8 cellular contexts compared by ENCODE assay signal in genomic region chr11:19116971-19117759, GRCh38. TPM values are rescaled to one million over a fixed set of nuclear protein-coding genes. Genes with fewer than 3 reads are reported as not detected.
DNase-seq lines count a peak whose midpoint lies in the region; ATAC-seq and TF ChIP-seq lines count a peak whose summit lies in the region.

Gene ZDHHC13 (plus strand): TSS chr11:19117168. CDS start chr11:19117250, 82 bp downstream.

- H3K4me1 Mint-ChIP-seq in glutamatergic neuron (ENCODE audit: low read depth, unreplicated experiment), result no peaks in the 10 kb centered on the region
- H3K4me1 Mint-ChIP-seq in osteocyte (ENCODE audit: unreplicated experiment), result peaks cover 16% of the 10 kb centered on the region

- no peaks in the 10 kb centered on the region for H4K20me1 ChIP-seq in SK-N-SH (ENCODE audit: insufficient read depth)

- TF ChIP-seq CTCF in GM12865 (IDR thresholded peaks at IDR 0.05; ENCODE audit: insufficient read depth, low read depth, low read length, missing control alignments) (peak; percentile 51), SK-N-SH (IDR thresholded peaks at IDR 0.05) (peak; percentile 62), glutamatergic neuron (IDR thresholded peaks at IDR 0.05; ENCODE audit: partially characterized antibody, unreplicated experiment) (no peak), osteocyte (IDR thresholded peaks at IDR 0.05) (peak; percentile 53)

- H3K9me3 ChIP-seq in SK-N-SH (no peaks in the 10 kb centered on the region), thymus (ENCODE audit: control insufficient read depth) (no peaks in the 10 kb centered on the region)

- H3K9ac ChIP-seq in SK-N-SH, result peak within 1 kb of the TSS; percentile 75

- POLR2A ChIA-PET in SK-N-SH (lab: Yijun Ruan, JAX), result no interaction called here

- peak; percentile 99 for ATAC-seq in HG02623 (IDR thresholded peaks at IDR 0.05; ENCODE audit: unreplicated experiment)

- peak within 1 kb of the TSS; percentile 97 for H3K4me3 ChIP-seq in GM12865 (ENCODE audit: low read depth, low read length)
- peak within 1 kb of the TSS; percentile 94 to 97 for H3K4me3 ChIP-seq in SK-N-SH (ENCODE audit: low read depth in 2 of 2, low read length in 1 of 2)
- H3K4me3 ChIP-seq in thymus (ENCODE audit: low read length), result peak within 1 kb of the TSS; percentile 77

- H3K9me2 ChIP-seq in SK-N-SH, result no peaks in the 10 kb centered on the region

- no peak within 1 kb of the TSS for H3K27ac Mint-ChIP-seq in glutamatergic neuron (ENCODE audit: unreplicated experiment)
- H3K27ac Mint-ChIP-seq in osteocyte (ENCODE audit: unreplicated experiment), result peak within 1 kb of the TSS; percentile 78

- DNase-seq in GM12865 (ENCODE audit: low read depth), result peak; percentile 97
- peak; percentile 88 for DNase-seq in NCI-H1092 (lab: John Stamatoyannopoulos, UW)
- DNase-seq in SK-N-SH, result peak; percentile 99
- peak; percentile 96 for DNase-seq in activated naive CD4-positive, alpha-beta T cell treated with anti-CD3 and anti-CD28 coated beads, Interleukin-2, amount 50 U/mL, for 16 hours
- DNase-seq in glutamatergic neuron, result peak; percentile 96
- DNase-seq in osteocyte (ENCODE audit: extremely low spot score, unreplicated experiment), result peak; percentile 96

- peaks cover 20% of the 10 kb centered on the region; the same call in 1 of the 2 replicates for H3K79me2 ChIP-seq in SK-N-SH (ENCODE audit: insufficient read depth)

- CTCF ChIA-PET in SK-N-SH (lab: Yijun Ruan, JAX), result interaction anchor here (1.0 to 1.2 kb wide), 4 partner anchors 40 to 143 kb away, joined by 3 to 5 read pairs (median 4); no protein-coding TSS in a partner anchor

- peaks cover 0 to 6% of the 10 kb centered on the region in 2 experiments; a peak in 2 of 4 replicates for H3K4me1 ChIP-seq in SK-N-SH (ENCODE audit: control insufficient read depth in 1 of 2, insufficient read depth in 2 of 2, low read depth in 1 of 2, low read length in 1 of 2)
- H3K4me1 ChIP-seq in thymus (ENCODE audit: control insufficient read depth, insufficient read depth, low read length), result peaks cover 9% of the 10 kb centered on the region

- peaks cover 0 to 7% of the 10 kb centered on the region in 2 experiments for H3K36me3 ChIP-seq in SK-N-SH (replicated peaks in 1 of 2; ENCODE audit: control insufficient read depth in 1 of 2, insufficient read depth in 2 of 2, low read length in 1 of 2)
- H3K36me3 ChIP-seq in thymus (ENCODE audit: control insufficient read depth, insufficient read depth), result no peaks in the 10 kb centered on the region

- TF ChIP-seq RAD21 in SK-N-SH (IDR thresholded peaks at IDR 0.05; ENCODE audit: low read length), result no peak

- TF ChIP-seq EP300 in SK-N-SH (IDR thresholded peaks at IDR 0.05; ENCODE audit: borderline replicate concordance in 1 of 2, low read depth in 1 of 2, low read length in 1 of 2), result no peak

- peak within 1 kb of the TSS; percentile 4 to 72; a peak in 3 of 4 replicates for H3K27ac ChIP-seq in SK-N-SH (ENCODE audit: low read depth in 2 of 2, low read length in 1 of 2)
- H3K27ac ChIP-seq in thymus (ENCODE audit: low read depth), result peak within 1 kb of the TSS; percentile 46

- H3K4me3 Mint-ChIP-seq in glutamatergic neuron (ENCODE audit: unreplicated experiment) (peak within 1 kb of the TSS; percentile 91), osteocyte (ENCODE audit: unreplicated experiment) (peak within 1 kb of the TSS; percentile 93)

- H3F3A ChIP-seq in SK-N-SH (replicated peaks; ENCODE audit: insufficient read depth), result no peaks in the 10 kb centered on the region

- H3K27me3 Mint-ChIP-seq in glutamatergic neuron (ENCODE audit: unreplicated experiment) (no peaks in the 10 kb centered on the region), osteocyte (ENCODE audit: unreplicated experiment) (peaks cover 19% of the 10 kb centered on the region)

- H3K9me3 Mint-ChIP-seq in glutamatergic neuron (ENCODE audit: unreplicated experiment) (no peaks in the 10 kb centered on the region), osteocyte (ENCODE audit: unreplicated experiment) (no peaks in the 10 kb centered on the region)

- no peaks in the 10 kb centered on the region for H3K36me3 Mint-ChIP-seq in glutamatergic neuron (ENCODE audit: unreplicated experiment)
- H3K36me3 Mint-ChIP-seq in osteocyte (ENCODE audit: unreplicated experiment), result peaks cover 11% of the 10 kb centered on the region

- peak within 1 kb of the TSS; percentile 86 for H3K4me2 ChIP-seq in SK-N-SH

- H2AFZ ChIP-seq in SK-N-SH (ENCODE audit: low read depth), result peak within 1 kb of the TSS; percentile 95

- H3K27me3 ChIP-seq in SK-N-SH (ENCODE audit: insufficient read depth) (peaks cover 7% of the 10 kb centered on the region), thymus (ENCODE audit: control insufficient read depth, insufficient read depth) (no peaks in the 10 kb centered on the region)

- WGBS in SK-N-SH (ENCODE audit: low lambda C conversion rate), result 2% methylated on average over 26 of the region's 61 CpGs
- 2% methylated on average over 61 of the region's 61 CpGs for WGBS in thymus

TF ChIP-seq in SK-N-SH, 30 proteins besides CTCF, POLR2A, EP300 and RAD21 (continues in another document):
- TF ChIP-seq MEF2A (IDR thresholded peaks at IDR 0.05; ENCODE audit: borderline replicate concordance, low read depth) (no peak), POLR2AphosphoS5 (IDR thresholded peaks at IDR 0.05; ENCODE audit: low read depth, low read length) (peak; percentile 54; the same call in 1 of the 2 replicates), RXRA (IDR thresholded peaks at IDR 0.05; ENCODE audit: borderline replicate concordance, low read depth) (no peak), FOXJ3 (CRISPR knock-in tag; IDR thresholded peaks at IDR 0.05) (no peak), PBX3 (IDR thresholded peaks at IDR 0.05) (peak; percentile 99), USF1 (IDR thresholded peaks at IDR 0.05; ENCODE audit: borderline replicate concordance, low read depth) (peak; percentile 19; the same call in 1 of the 2 replicates), SMC3 (IDR thresholded peaks at IDR 0.05; ENCODE audit: low read depth, low read length) (no peak), NRF1 (IDR thresholded peaks at IDR 0.05; ENCODE audit: low read depth, low read length) (no peak), FOXM1 (IDR thresholded peaks at IDR 0.05; ENCODE audit: low read depth) (no peak), JUND (IDR thresholded peaks at IDR 0.05) (no peak), ELF1 (IDR thresholded peaks at IDR 0.05) (peak; percentile 84), RFX5 (IDR thresholded peaks at IDR 0.05; ENCODE audit: low read length) (no peak), FOSL2 (IDR thresholded peaks at IDR 0.05; ENCODE audit: borderline replicate concordance, low read depth) (no peak), MAX (IDR thresholded peaks at IDR 0.05; ENCODE audit: low read depth) (peak; percentile 50; the same call in 1 of the 2 replicates), TCF12 (IDR thresholded peaks at IDR 0.05) (no peak), GABPA (IDR thresholded peaks at IDR 0.05; ENCODE audit: low read depth) (peak; percentile 54; the same call in 1 of the 2 replicates), MXI1 (IDR thresholded peaks at IDR 0.05; ENCODE audit: low read depth, low read length) (peak; percentile 47), GATA2 (CRISPR knock-in tag; IDR thresholded peaks at IDR 0.05) (no peak), EZH2phosphoT487 (IDR thresholded peaks at IDR 0.05; ENCODE audit: borderline replicate concordance, low read depth) (no peak), USF2 (IDR thresholded peaks at IDR 0.05; ENCODE audit: borderline replicate concordance, low read depth, low read length) (no peak), NFIC (IDR thresholded peaks at IDR 0.05; ENCODE audit: borderline replicate concordance) (no peak), TAF1 (IDR thresholded peaks at IDR 0.05; ENCODE audit: borderline replicate concordance, low read depth, low read length) (no peak), SIN3A (IDR thresholded peaks at IDR 0.05; ENCODE audit: borderline replicate concordance, low read depth, low read length) (0 out of 2 replicates have a peak, but pooled peaks have one; percentile 9), CHD2 (IDR thresholded peaks at IDR 0.05; ENCODE audit: low read length, partially characterized antibody) (peak; percentile 55)

RNA-seq across cellular contexts. Expression of gene ZDHHC13, which starts in this region (rescaled TPM):
- polyA plus RNA-seq in SK-N-SH (2012; rRNA removed) (8.2 and 10.2 TPM in 2 replicates), thymus (23.6 TPM)
- 10.7 and 11.2 TPM in 2 replicates for polyA plus RNA-seq in SK-N-SH (2012; cell fraction: cytosol; rRNA removed)
- 5.0 and 11.9 TPM in 2 replicates for polyA plus RNA-seq in SK-N-SH (2012; cell fraction: nucleus; rRNA removed)
- total RNA-seq in glutamatergic neuron (ENCODE audit: unreplicated experiment) (21.9 TPM), osteocyte (11.6 and 13.3 TPM in 2 replicates)

Comparison
In these comparisons a context has a peak if more than half of its experiments do, and no peak if none do; other contexts are left out.
1. Peak in every context shown above with its lines: DNase-seq, ATAC-seq, H3K4me3 ChIP-seq and H3K27ac ChIP-seq.